ENCODE assay signal across 1 cellular context in the genomic region with DNA sequence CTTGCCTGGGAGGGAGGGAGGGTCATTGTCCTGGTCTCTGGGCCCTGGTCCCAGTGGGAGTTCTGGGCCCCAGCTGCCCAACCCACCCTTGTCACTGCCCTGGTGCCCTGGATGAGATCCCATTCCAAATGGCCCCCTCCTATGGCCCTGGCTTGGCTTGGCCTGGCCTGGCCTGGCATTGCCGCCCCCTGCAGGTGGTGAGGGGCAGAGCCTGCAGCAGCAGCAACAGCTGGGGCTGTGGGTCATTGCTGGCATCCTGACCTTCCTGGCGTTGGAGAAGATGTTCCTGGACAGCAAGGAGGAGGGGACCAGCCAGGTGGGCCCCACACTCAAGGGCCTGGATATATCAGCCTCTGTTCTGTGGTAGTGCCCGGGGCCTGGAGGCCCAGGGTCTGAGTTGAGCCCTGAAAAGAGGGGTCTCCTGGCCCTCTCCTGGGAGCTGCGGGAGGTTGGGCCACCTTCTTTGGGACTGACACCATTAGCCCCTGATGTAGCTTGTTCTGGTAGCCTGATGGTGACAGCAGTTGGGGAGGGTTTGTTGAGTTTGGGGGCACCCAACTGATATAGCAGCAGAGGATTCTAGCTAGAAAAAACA.
TF ChIP-seq lines count a peak whose summit lies in the region.

No MANE protein-coding gene starts in this region.

TF ChIP-seq in HepG2, 621 proteins besides CTCF, POLR2A, EP300 and RAD21 (continued from another document and continues in another):
- TF ChIP-seq RFX5 (IDR thresholded peaks at IDR 0.05; ENCODE audit: low read depth, low read length) (no peak), SMAD1 (CRISPR knock-in tag; IDR thresholded peaks at IDR 0.05; ENCODE audit: borderline replicate concordance, low read depth) (no peak), SYNCRIP (IDR thresholded peaks at IDR 0.05; ENCODE audit: insufficient read depth, low read depth, low read length) (no peak), ZNF563 (CRISPR knock-in tag; IDR thresholded peaks at IDR 0.05) (no peak), HNRNPH1 (optimal IDR thresholded peaks at IDR 0.05; ENCODE audit: low read depth, low read length) (no peak), IRF2 (CRISPR knock-in tag; IDR thresholded peaks at IDR 0.05) (no peak), RBFOX2 (IDR thresholded peaks at IDR 0.05; ENCODE audit: low read depth, low read length) (0 out of 2 replicates have a peak, but pooled peaks have one; percentile 30), RBM22 (optimal IDR thresholded peaks at IDR 0.05; ENCODE audit: low read length) (no peak), ARNT2 (CRISPR knock-in tag; IDR thresholded peaks at IDR 0.05; ENCODE audit: low read depth) (no peak), ZNF761 (CRISPR knock-in tag; conservative IDR thresholded peaks at IDR 0.05) (no peak), ZFP62 (CRISPR knock-in tag; IDR thresholded peaks at IDR 0.05) (no peak), RFX3 (CRISPR knock-in tag; IDR thresholded peaks at IDR 0.05) (no peak), MAZ (IDR thresholded peaks at IDR 0.05; ENCODE audit: borderline replicate concordance, low read depth, low read length) (0 out of 2 replicates have a peak, but pooled peaks have one; percentile 39), MAZ (CRISPR knock-in tag; IDR thresholded peaks at IDR 0.05; ENCODE audit: low read depth) (0 out of 2 replicates have a peak, but pooled peaks have one; percentile 40), ZNF607 (CRISPR knock-in tag; IDR thresholded peaks at IDR 0.05; ENCODE audit: borderline replicate concordance) (no peak)
- TF ChIP-seq, protein P1, sequence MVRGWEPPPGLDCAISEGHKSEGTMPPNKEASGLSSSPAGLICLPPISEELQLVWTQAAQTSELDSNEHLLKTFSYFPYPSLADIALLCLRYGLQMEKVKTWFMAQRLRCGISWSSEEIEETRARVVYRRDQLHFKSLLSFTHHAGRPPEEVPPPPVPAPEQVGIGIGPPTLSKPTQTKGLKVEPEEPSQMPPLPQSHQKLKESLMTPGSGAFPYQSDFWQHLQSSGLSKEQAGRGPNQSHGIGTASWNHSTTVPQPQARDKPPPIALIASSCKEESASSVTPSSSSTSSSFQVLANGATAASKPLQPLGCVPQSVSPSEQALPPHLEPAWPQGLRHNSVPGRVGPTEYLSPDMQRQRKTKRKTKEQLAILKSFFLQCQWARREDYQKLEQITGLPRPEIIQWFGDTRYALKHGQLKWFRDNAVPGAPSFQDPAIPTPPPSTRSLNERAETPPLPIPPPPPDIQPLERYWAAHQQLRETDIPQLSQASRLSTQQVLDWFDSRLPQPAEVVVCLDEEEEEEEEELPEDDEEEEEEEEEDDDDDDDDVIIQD (CRISPR knock-in tag; IDR thresholded peaks at IDR 0.05; ENCODE audit: low read depth) = no peak
- TF ChIP-seq, protein P2, sequence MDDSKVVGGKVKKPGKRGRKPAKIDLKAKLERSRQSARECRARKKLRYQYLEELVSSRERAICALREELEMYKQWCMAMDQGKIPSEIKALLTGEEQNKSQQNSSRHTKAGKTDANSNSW (CRISPR knock-in tag; IDR thresholded peaks at IDR 0.05; ENCODE audit: borderline replicate concordance) = no peak
- TF ChIP-seq, protein P3, sequence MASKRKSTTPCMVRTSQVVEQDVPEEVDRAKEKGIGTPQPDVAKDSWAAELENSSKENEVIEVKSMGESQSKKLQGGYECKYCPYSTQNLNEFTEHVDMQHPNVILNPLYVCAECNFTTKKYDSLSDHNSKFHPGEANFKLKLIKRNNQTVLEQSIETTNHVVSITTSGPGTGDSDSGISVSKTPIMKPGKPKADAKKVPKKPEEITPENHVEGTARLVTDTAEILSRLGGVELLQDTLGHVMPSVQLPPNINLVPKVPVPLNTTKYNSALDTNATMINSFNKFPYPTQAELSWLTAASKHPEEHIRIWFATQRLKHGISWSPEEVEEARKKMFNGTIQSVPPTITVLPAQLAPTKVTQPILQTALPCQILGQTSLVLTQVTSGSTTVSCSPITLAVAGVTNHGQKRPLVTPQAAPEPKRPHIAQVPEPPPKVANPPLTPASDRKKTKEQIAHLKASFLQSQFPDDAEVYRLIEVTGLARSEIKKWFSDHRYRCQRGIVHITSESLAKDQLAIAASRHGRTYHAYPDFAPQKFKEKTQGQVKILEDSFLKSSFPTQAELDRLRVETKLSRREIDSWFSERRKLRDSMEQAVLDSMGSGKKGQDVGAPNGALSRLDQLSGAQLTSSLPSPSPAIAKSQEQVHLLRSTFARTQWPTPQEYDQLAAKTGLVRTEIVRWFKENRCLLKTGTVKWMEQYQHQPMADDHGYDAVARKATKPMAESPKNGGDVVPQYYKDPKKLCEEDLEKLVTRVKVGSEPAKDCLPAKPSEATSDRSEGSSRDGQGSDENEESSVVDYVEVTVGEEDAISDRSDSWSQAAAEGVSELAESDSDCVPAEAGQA (IDR thresholded peaks at IDR 0.05; ENCODE audit: low read depth) = no peak
- TF ChIP-seq, protein P3 (CRISPR knock-in tag; IDR thresholded peaks at IDR 0.05; ENCODE audit: borderline replicate concordance) = no peak
- TF ChIP-seq, protein P4, sequence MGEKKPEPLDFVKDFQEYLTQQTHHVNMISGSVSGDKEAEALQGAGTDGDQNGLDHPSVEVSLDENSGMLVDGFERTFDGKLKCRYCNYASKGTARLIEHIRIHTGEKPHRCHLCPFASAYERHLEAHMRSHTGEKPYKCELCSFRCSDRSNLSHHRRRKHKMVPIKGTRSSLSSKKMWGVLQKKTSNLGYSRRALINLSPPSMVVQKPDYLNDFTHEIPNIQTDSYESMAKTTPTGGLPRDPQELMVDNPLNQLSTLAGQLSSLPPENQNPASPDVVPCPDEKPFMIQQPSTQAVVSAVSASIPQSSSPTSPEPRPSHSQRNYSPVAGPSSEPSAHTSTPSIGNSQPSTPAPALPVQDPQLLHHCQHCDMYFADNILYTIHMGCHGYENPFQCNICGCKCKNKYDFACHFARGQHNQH (CRISPR knock-in tag; IDR thresholded peaks at IDR 0.05) = no peak
- TF ChIP-seq, protein P5, sequence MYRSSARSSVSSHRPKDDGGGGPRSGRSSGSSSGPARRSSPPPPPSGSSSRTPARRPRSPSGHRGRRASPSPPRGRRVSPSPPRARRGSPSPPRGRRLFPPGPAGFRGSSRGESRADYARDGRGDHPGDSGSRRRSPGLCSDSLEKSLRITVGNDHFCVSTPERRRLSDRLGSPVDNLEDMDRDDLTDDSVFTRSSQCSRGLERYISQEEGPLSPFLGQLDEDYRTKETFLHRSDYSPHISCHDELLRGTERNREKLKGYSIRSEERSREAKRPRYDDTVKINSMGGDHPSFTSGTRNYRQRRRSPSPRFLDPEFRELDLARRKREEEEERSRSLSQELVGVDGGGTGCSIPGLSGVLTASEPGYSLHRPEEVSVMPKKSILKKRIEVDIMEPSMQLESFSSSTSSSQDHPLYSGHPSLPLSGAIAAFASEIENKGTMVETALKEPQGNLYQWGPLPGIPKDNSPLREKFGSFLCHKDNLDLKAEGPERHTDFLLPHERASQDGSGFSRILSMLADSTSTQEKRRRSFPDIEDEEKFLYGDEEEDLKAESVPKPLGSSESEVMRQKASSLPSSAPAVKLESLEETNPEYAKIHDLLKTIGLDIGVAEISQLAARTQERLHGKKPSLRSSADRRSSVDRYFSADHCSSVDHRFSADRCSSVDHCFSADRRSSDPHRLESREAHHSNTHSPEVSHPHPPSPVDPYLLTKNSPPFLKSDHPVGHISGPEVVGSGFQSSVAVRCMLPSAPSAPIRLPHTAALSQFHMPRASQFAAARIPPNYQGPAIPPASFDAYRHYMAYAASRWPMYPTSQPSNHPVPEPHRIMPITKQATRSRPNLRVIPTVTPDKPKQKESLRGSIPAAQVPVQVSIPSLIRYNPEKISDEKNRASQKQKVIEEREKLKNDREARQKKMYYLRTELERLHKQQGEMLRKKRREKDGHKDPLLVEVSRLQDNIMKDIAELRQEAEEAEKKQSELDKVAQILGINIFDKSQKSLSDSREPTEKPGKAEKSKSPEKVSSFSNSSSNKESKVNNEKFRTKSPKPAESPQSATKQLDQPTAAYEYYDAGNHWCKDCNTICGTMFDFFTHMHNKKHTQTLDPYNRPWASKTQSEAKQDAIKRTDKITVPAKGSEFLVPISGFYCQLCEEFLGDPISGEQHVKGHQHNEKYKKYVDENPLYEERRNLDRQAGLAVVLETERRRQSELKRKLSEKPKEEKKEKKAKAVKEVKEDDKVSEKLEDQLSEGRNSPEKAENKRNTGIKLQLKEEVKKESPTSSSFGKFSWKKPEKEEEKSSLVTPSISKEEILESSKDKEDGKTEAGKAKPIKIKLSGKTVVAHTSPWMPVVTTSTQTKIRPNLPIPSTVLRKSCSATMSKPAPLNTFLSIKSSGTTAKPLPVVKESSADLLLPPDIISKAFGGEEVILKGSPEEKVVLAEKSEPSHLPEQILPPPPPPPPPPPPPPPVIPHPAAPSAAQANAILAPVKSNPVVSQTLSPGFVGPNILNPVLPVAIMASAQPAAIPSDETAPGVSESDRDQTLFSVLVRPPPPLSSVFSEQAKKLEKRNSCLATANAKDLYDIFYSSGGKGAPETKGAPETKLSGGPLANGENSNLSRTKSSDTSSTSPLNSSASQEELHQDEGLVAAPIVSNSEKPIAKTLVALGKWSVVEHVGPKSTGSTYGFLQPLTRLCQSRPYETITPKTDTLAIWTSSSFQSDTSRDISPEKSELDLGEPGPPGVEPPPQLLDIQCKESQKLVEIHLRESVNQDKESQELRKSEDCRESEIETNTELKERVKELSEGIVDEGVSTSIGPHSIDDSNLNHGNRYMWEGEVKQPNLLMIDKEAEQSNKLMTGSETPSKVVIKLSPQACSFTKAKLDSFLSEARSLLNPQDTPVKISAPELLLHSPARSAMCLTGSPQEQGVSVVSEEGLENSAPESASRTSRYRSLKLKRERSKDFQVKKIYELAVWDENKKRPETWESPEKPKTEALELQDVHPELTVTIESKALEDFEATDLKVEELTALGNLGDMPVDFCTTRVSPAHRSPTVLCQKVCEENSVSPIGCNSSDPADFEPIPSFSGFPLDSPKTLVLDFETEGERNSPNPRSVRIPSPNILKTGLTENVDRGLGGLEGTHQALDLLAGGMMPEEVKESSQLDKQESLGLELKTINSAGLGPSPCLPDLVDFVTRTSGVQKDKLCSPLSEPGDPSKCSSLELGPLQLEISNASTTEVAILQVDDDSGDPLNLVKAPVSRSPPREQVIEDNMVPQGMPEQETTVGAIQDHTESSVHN (CRISPR knock-in tag; IDR thresholded peaks at IDR 0.05) = no peak
- TF ChIP-seq, protein P6, sequence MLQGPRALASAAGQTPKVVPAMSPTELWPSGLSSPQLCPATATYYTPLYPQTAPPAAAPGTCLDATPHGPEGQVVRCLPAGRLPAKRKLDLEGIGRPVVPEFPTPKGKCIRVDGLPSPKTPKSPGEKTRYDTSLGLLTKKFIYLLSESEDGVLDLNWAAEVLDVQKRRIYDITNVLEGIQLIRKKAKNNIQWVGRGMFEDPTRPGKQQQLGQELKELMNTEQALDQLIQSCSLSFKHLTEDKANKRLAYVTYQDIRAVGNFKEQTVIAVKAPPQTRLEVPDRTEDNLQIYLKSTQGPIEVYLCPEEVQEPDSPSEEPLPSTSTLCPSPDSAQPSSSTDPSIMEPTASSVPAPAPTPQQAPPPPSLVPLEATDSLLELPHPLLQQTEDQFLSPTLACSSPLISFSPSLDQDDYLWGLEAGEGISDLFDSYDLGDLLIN (CRISPR knock-in tag; IDR thresholded peaks at IDR 0.05; ENCODE audit: borderline replicate concordance) = no peak
- TF ChIP-seq, protein P7, sequence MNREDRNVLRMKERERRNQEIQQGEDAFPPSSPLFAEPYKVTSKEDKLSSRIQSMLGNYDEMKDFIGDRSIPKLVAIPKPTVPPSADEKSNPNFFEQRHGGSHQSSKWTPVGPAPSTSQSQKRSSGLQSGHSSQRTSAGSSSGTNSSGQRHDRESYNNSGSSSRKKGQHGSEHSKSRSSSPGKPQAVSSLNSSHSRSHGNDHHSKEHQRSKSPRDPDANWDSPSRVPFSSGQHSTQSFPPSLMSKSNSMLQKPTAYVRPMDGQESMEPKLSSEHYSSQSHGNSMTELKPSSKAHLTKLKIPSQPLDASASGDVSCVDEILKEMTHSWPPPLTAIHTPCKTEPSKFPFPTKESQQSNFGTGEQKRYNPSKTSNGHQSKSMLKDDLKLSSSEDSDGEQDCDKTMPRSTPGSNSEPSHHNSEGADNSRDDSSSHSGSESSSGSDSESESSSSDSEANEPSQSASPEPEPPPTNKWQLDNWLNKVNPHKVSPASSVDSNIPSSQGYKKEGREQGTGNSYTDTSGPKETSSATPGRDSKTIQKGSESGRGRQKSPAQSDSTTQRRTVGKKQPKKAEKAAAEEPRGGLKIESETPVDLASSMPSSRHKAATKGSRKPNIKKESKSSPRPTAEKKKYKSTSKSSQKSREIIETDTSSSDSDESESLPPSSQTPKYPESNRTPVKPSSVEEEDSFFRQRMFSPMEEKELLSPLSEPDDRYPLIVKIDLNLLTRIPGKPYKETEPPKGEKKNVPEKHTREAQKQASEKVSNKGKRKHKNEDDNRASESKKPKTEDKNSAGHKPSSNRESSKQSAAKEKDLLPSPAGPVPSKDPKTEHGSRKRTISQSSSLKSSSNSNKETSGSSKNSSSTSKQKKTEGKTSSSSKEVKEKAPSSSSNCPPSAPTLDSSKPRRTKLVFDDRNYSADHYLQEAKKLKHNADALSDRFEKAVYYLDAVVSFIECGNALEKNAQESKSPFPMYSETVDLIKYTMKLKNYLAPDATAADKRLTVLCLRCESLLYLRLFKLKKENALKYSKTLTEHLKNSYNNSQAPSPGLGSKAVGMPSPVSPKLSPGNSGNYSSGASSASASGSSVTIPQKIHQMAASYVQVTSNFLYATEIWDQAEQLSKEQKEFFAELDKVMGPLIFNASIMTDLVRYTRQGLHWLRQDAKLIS (CRISPR knock-in tag; IDR thresholded peaks at IDR 0.05) = no peak
- TF ChIP-seq, protein P8, sequence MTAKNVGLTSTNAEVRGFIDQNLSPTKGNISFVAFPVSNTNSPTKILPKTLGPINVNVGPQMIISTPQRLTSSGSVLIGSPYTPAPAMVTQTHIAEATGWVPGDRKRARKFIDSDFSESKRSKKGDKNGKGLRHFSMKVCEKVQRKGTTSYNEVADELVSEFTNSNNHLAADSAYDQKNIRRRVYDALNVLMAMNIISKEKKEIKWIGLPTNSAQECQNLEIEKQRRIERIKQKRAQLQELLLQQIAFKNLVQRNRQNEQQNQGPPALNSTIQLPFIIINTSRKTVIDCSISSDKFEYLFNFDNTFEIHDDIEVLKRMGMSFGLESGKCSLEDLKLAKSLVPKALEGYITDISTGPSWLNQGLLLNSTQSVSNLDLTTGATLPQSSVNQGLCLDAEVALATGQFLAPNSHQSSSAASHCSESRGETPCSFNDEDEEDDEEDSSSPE (CRISPR knock-in tag; IDR thresholded peaks at IDR 0.05) = no peak
